In the genomic region with DNA sequence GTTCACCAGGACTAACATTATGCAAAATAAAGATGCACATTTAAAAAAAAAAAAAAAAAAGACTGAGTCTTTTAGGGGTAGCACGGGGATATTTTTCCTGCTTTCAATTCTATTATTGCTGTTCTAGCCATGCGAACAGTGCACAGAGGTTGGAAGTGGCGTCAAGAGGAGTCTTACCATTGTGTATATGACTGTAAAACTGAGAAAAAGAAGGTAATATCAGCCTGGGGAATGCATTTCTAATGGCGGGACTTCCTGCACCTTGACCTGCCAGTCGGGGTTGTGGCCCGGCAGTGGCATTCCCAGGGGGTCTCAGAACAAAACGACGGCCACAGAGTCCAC, we compare ENCODE assay signal across 8 cellular contexts. TPM values are rescaled to one million over a fixed set of nuclear protein-coding genes. Genes with fewer than 3 reads are reported as not detected.
DNase-seq lines count a peak whose midpoint lies in the region; ATAC-seq and TF ChIP-seq lines count a peak whose summit lies in the region.

No MANE protein-coding gene starts in this region.

- H3K27ac Mint-ChIP-seq in glutamatergic neuron (ENCODE audit: unreplicated experiment) = peak overlapping the region; percentile 49

- peaks cover 46% of the 10 kb centered on the region for H3K27me3 Mint-ChIP-seq in glutamatergic neuron (ENCODE audit: unreplicated experiment)

- TF ChIP-seq POLR2A in Peyer's patch (IDR thresholded peaks at IDR 0.05) (no peak), sigmoid colon (IDR thresholded peaks at IDR 0.05) (no peak)

- H3K27ac ChIP-seq in Peyer's patch (no peak overlapping the region), sigmoid colon (peak overlapping the region in 1 of 4 donors; percentile 42)

- TF ChIP-seq CTCF in GM12864 (IDR thresholded peaks at IDR 0.05; ENCODE audit: low read depth, low read length, missing control alignments) = no peak
- TF ChIP-seq CTCF in Peyer's patch (IDR thresholded peaks at IDR 0.05) = no peak
- TF ChIP-seq CTCF in glutamatergic neuron (IDR thresholded peaks at IDR 0.05; ENCODE audit: partially characterized antibody, unreplicated experiment) = no peak
- no peak for TF ChIP-seq CTCF in sigmoid colon (IDR thresholded peaks at IDR 0.05)

- intact Hi-C loops in sigmoid colon (cut with DNase I) = no loop called here

- 6 to 10% methylated on average over 8 of the region's 8 CpGs for WGBS in sigmoid colon, 2 donors

- peaks cover 14% of the 10 kb centered on the region for H3K36me3 Mint-ChIP-seq in glutamatergic neuron (ENCODE audit: unreplicated experiment)

- H3K27me3 ChIP-seq in Peyer's patch (peaks cover 0 to 50% of the 10 kb centered on the region in 2 donors), sigmoid colon (peaks cover 51 to 100% (median 90%) of the 10 kb centered on the region in 3 donors)

- H3K4me1 Mint-ChIP-seq in glutamatergic neuron (ENCODE audit: low read depth, unreplicated experiment) = peaks cover 9% of the 10 kb centered on the region

- H3K36me3 ChIP-seq in Peyer's patch (no peaks in the 10 kb centered on the region), sigmoid colon (no peaks in the 10 kb centered on the region)

- H3K9me3 ChIP-seq in Peyer's patch = no peaks in the 10 kb centered on the region
- H3K9me3 ChIP-seq in sigmoid colon = no peaks in the 10 kb centered on the region

- H3K4me3 ChIP-seq in GM12864 (ENCODE audit: low read depth, low read length) (peak overlapping the region; percentile 47), Peyer's patch (peak overlapping the region; percentile 24 to 56 (median 40)), sigmoid colon (peak overlapping the region in 3 of 4 donors; percentile 39 to 44 (median 42))

- peaks cover 19% of the 10 kb centered on the region for H3K9me3 Mint-ChIP-seq in glutamatergic neuron (ENCODE audit: unreplicated experiment)

- peak overlapping the region; percentile 81 for H3K4me3 Mint-ChIP-seq in glutamatergic neuron (ENCODE audit: unreplicated experiment)

- no peak for TF ChIP-seq EP300 in sigmoid colon (IDR thresholded peaks at IDR 0.05)

- H3K4me1 ChIP-seq in Peyer's patch (peaks cover 0 to 24% (median 7%) of the 10 kb centered on the region in 4 donors), sigmoid colon (peaks cover 0 to 26% (median 23%) of the 10 kb centered on the region in 4 donors)

- ATAC-seq in GM19455 (IDR thresholded peaks at IDR 0.05; ENCODE audit: unreplicated experiment) = no peak

- DNase-seq in GM12864 (ENCODE audit: low read depth) (no peak), Peyer's patch (no peak), glutamatergic neuron (no peak), sigmoid colon (no peak), H4 (ENCODE audit: low spot score) (no peak), GM19240 (ENCODE audit: insufficient read length, low spot score) (no peak)
- no peak for DNase-seq in stimulated activated CD8-positive, alpha-beta memory T cell treated with anti-CD3 and anti-CD28 coated beads, Interleukin-4, amount 100 ng/mL, for 48 hours

RNA-seq across cellular contexts. Expression of a gene that starts 13.2 kb away (rescaled TPM):
- total RNA-seq in Peyer's patch (not detected), glutamatergic neuron (ENCODE audit: unreplicated experiment) (3.6 TPM), sigmoid colon (1 to 10 TPM in 1 of 4 donors, under 1 TPM in 1, not detected in 2; 0.83 to 1.8 TPM)
- polyA plus RNA-seq in sigmoid colon = under 1 TPM in 2 of 3 donors, not detected in 1; 0.07 to 0.60 TPM
- 2.3 and 6.2 TPM in 2 replicates for total RNA-seq in H4 (2014; rRNA removed; shearing (Covaris generic))

RNA-seq across cellular contexts. Expression of a gene that starts 48.5 kb away (rescaled TPM):
- total RNA-seq in Peyer's patch (1 to 10 TPM in 2 of 4 donors, not detected in 2; 1.3 to 5.8 TPM), glutamatergic neuron (ENCODE audit: unreplicated experiment) (not detected), sigmoid colon (1 to 10 TPM in 1 of 4 donors, under 1 TPM in 1, not detected in 2; 0.66 to 1.9 TPM)
- under 1 TPM in 1 of 3 donors, not detected in 2; 0.16 TPM for polyA plus RNA-seq in sigmoid colon
- 0.33 and 0.45 TPM in 2 replicates for total RNA-seq in H4 (2014; rRNA removed; shearing (Covaris generic))

RNA-seq across cellular contexts. Expression of a gene that starts 51.6 kb away (rescaled TPM):
- total RNA-seq in Peyer's patch (not detected), glutamatergic neuron (ENCODE audit: unreplicated experiment) (0.51 TPM), sigmoid colon (under 1 TPM in 2 of 4 donors, not detected in 2; 0.27 to 0.71 TPM)
- polyA plus RNA-seq in sigmoid colon = under 1 TPM in 1 of 3 donors, not detected in 2; 0.06 TPM
- not detected in 2 replicates for total RNA-seq in H4 (2014; rRNA removed; shearing (Covaris generic))
